Comparison of ENCODE assay signal across 9 cellular contexts in genomic region chr11:112797653-112798293, GRCh38.
DNase-seq lines count a peak whose midpoint lies in the region; ATAC-seq and TF ChIP-seq lines count a peak whose summit lies in the region.
"Had no signal": no experiment of that assay in that cellular context is flagged by ENCODE, and none has a peak within 500 bp of the region (broad histone marks: within the 10 kb centered on the region; RNA-seq: fewer than 3 reads in every experiment).

No MANE protein-coding gene starts in this region.

- intact Hi-C loops in MCF 10A (cut with micrococcal nuclease) = loop anchor here (1.0 kb wide), 2 partner anchors 317 to 492 kb away; no protein-coding TSS in a partner anchor
- intact Hi-C loops in breast epithelium (cut with DNase I; ENCODE audit: low total_unique reads) = no loop called here

- no peak overlapping the region for H3K9ac ChIP-seq in SU-DHL-6 (ENCODE audit: low read length)

- H3K27ac ChIP-seq in breast epithelium (no peak overlapping the region), HL-60 (replicated peaks) (no peak overlapping the region), SU-DHL-6 (ENCODE audit: low read depth, low read length) (no peak overlapping the region)

- TF ChIP-seq POLR2A in breast epithelium (IDR thresholded peaks at IDR 0.05) = no peak

- no peaks in the 10 kb centered on the region for H3K27me3 Mint-ChIP-seq in MCF 10A (ENCODE audit: insufficient read depth, unreplicated experiment)

- H3K4me2 ChIP-seq in SU-DHL-6 (ENCODE audit: low read depth, low read length, poor library complexity, severe bottlenecking) = no peak overlapping the region

- H3K36me3 ChIP-seq in breast epithelium (no peaks in the 10 kb centered on the region), SU-DHL-6 (ENCODE audit: low read length) (no peaks in the 10 kb centered on the region)

- no TSS peak for BruUV-seq in MCF 10A (replicated peaks; lab: Mats Ljungman, UMichigan)

- no peaks in the 10 kb centered on the region for H3K27me3 ChIP-seq in breast epithelium
- H3K27me3 ChIP-seq in HL-60 (ENCODE audit: insufficient read depth, poor library complexity, severe bottlenecking) = no peaks in the 10 kb centered on the region
- H3K27me3 ChIP-seq in SU-DHL-6 (ENCODE audit: low read length) = no peaks in the 10 kb centered on the region

- H3K4me3 Mint-ChIP-seq in MCF 10A (ENCODE audit: unreplicated experiment) = no peak overlapping the region
- H3K4me3 Mint-ChIP-seq: central memory CD8-positive, alpha-beta T cell had no signal

- H2AFZ ChIP-seq in SU-DHL-6 (ENCODE audit: low read depth, low read length, severe bottlenecking) = no peak overlapping the region

- peak; percentile 62 for TF ChIP-seq CTCF in MCF 10A (IDR thresholded peaks at IDR 0.05; ENCODE audit: unreplicated experiment)
- TF ChIP-seq CTCF in breast epithelium (IDR thresholded peaks at IDR 0.05) = peak in 1 of 3 donors; percentile 21
- peak; percentile 8 for TF ChIP-seq CTCF in HL-60 (IDR thresholded peaks at IDR 0.05; ENCODE audit: insufficient read depth, low read length)
- peak; percentile 67 for TF ChIP-seq CTCF in SU-DHL-6 (IDR thresholded peaks at IDR 0.05; ENCODE audit: insufficient read depth, low read length, poor library complexity, severe bottlenecking)

- H3F3A ChIP-seq in SU-DHL-6 (ENCODE audit: insufficient read depth) = no peaks in the 10 kb centered on the region

- no peaks in the 10 kb centered on the region for H3K79me2 ChIP-seq in SU-DHL-6 (ENCODE audit: insufficient read depth, low read length)

- H3K4me1 Mint-ChIP-seq in MCF 10A (ENCODE audit: insufficient read depth, unreplicated experiment) = no peaks in the 10 kb centered on the region
- H3K4me1 Mint-ChIP-seq: central memory CD8-positive, alpha-beta T cell had no signal

- H3K9me3 ChIP-seq in breast epithelium (no peaks in the 10 kb centered on the region), SU-DHL-6 (ENCODE audit: insufficient read depth, low read length) (no peaks in the 10 kb centered on the region)

- DNase-seq in MCF 10A (ENCODE audit: unreplicated experiment) (peak; percentile 59), breast epithelium (ENCODE audit: low spot score in 2 of 2) (no peak), HL-60 (ENCODE audit: low read depth in 1 of 2, low spot score in 1 of 2) (peak in 1 of 2 experiments; percentile 4), hippocampal formation (lab: John Stamatoyannopoulos, UW) (peak; percentile 56 to 65), Kasumi-1 (lab: John Stamatoyannopoulos, UW) (no peak)
- DNase-seq in stimulated activated CD4-positive, alpha-beta T cell treated with anti-CD3 and anti-CD28 coated beads, Interleukin-4, amount 100 ng/mL, for 48 hours (ENCODE audit: low read depth in 2 of 2) = peak; percentile 5 to 6

- no peak overlapping the region for H3K27ac Mint-ChIP-seq in MCF 10A (ENCODE audit: low read depth, unreplicated experiment)

- H3K9me2 ChIP-seq in SU-DHL-6 (replicated peaks; ENCODE audit: insufficient read depth, low read length) = no peaks in the 10 kb centered on the region

- H4K20me1 ChIP-seq in SU-DHL-6 (ENCODE audit: low read depth, low read length) = no peaks in the 10 kb centered on the region

- H3K36me3 Mint-ChIP-seq in MCF 10A (ENCODE audit: insufficient read depth, unreplicated experiment) = no peaks in the 10 kb centered on the region

- H3K4me1 ChIP-seq in breast epithelium = no peaks in the 10 kb centered on the region

- no peaks in the 10 kb centered on the region for H3K9me3 Mint-ChIP-seq in MCF 10A (ENCODE audit: unreplicated experiment)
- H3K9me3 Mint-ChIP-seq: central memory CD8-positive, alpha-beta T cell had no signal

- POLR2A ChIA-PET in MCF 10A (lab: Yijun Ruan, JAX) = interaction anchor here (0.5 to 1.2 kb wide), 5 partner anchors 185 to 539 kb away, joined by 3 to 4 read pairs (median 3); no protein-coding TSS in a partner anchor

- CTCF ChIA-PET in MCF 10A (lab: Yijun Ruan, JAX) = interaction anchor here (0.5 to 5.1 kb wide), 25 partner anchors 10 to 759 kb away, joined by 3 to 166 read pairs (median 4); no protein-coding TSS in a partner anchor

- H3K4me3 ChIP-seq in breast epithelium = no peak overlapping the region
- no peak overlapping the region for H3K4me3 ChIP-seq in HL-60 (replicated peaks; ENCODE audit: insufficient read depth, low read length)
- H3K4me3 ChIP-seq in SU-DHL-6 (ENCODE audit: insufficient read depth, low read length, poor library complexity, severe bottlenecking) = no peak overlapping the region

- ATAC-seq in HG03108 (IDR thresholded peaks at IDR 0.05; ENCODE audit: unreplicated experiment) = no peak

Comparison
In these comparisons a context has a peak if more than half of its experiments do, and no peak if none do; other contexts are left out.
1. DNase-seq: peak in MCF 10A (single experiment), hippocampal formation (2 of 2) and stimulated activated CD4-positive, alpha-beta T cell treated with anti-CD3 and anti-CD28 coated beads, Interleukin-4, amount 100 ng/mL, for 48 hours (2 of 2); none in breast epithelium (0 of 2) and Kasumi-1 (0 of 2).